ENCODE assay signal across 24 cellular contexts in genomic region chr1:94654505-94654904, GRCh38.
A peak's percentile ranks its signal among the peaks of the same experiment; 100 is the strongest.
DNase-seq lines count a peak whose midpoint lies in the region; ATAC-seq, FAIRE-seq and TF ChIP-seq lines count a peak whose summit lies in the region.
"Had no signal": no experiment of that assay in that cellular context is flagged by ENCODE, and none has a peak within 500 bp of the region (broad histone marks: within the 10 kb centered on the region; RNA-seq: fewer than 3 reads in every experiment).

No MANE protein-coding gene starts in this region.

- no peak overlapping the region for H3K4me2 ChIP-seq in IMR-90 (ENCODE audit: low read depth, low read length)

- H3K4me1 ChIP-seq in IMR-90 (ENCODE audit: control insufficient read depth, insufficient read depth, low read length) (peaks cover 15% of the 10 kb centered on the region), Panc1 (ENCODE audit: control insufficient read depth, insufficient read depth, low read length) (peaks cover 9% of the 10 kb centered on the region), endodermal cell (ENCODE audit: control insufficient read depth, insufficient read depth, low read length) (peaks cover 19% of the 10 kb centered on the region), pancreas (peaks cover 23 to 29% (median 28%) of the 10 kb centered on the region in 3 donors)
- H3K4me1 ChIP-seq: psoas muscle had no signal

- dilution Hi-C loops in IMR-90 (cut with HindIII; ENCODE audit: low sequenced_read_pairs, unreplicated experiment) = no loop called here

- H2BK5ac ChIP-seq in IMR-90 (ENCODE audit: low read depth, low read length, poor library complexity, severe bottlenecking) = no peak overlapping the region

- no peaks in the 10 kb centered on the region for H3K9me3 ChIP-seq in IMR-90 (ENCODE audit: control insufficient read depth, insufficient read depth, low read length)
- H3K9me3 ChIP-seq in Panc1 (ENCODE audit: control insufficient read depth, insufficient read depth, low read depth, low read length) = no peaks in the 10 kb centered on the region
- no peaks in the 10 kb centered on the region for H3K9me3 ChIP-seq in endodermal cell (ENCODE audit: control insufficient read depth, low read length)
- H3K9me3 ChIP-seq in pancreas = no peaks in the 10 kb centered on the region
- H3K9me3 ChIP-seq: psoas muscle, thoracic aorta had no signal

- no CpG with 5 or more reads among the region's 1 CpG for WGBS in IMR-90 (ENCODE audit: extremely low coverage in 2 of 2, insufficient read length in 1 of 2), 2 experiments
- WGBS in endodermal cell (ENCODE audit: insufficient coverage in 1 of 2, insufficient read length in 1 of 2), 2 experiments = 97 to 100% methylated on average over 1 of the region's 1 CpG
- WGBS in pancreas, 2 donors = 19 to 20% methylated on average over 1 of the region's 1 CpG

- peak overlapping the region; percentile 74 for H3K4ac ChIP-seq in IMR-90 (ENCODE audit: low read depth, low read length)

- peak overlapping the region; percentile 32; the same call in 1 of the 2 replicates for H3K27ac ChIP-seq in IMR-90 (ENCODE audit: insufficient read depth, low read length)
- peak overlapping the region; percentile 80 for H3K27ac ChIP-seq in Panc1 (ENCODE audit: low read length)
- H3K27ac ChIP-seq in endodermal cell (ENCODE audit: low read depth, low read length) = no peak overlapping the region
- peak overlapping the region in 2 of 4 donors; percentile 56 to 64 for H3K27ac ChIP-seq in pancreas
- H3K27ac ChIP-seq: psoas muscle had no signal

- H2AFZ ChIP-seq in IMR-90 (replicated peaks; ENCODE audit: low read length, poor library complexity) = no peak overlapping the region

- no peaks in the 10 kb centered on the region for H3K27me3 Mint-ChIP-seq in endodermal cell (ENCODE audit: insufficient read depth)

- DNase-seq in IMR-90 (no peak), Panc1 (ENCODE audit: low read depth, low spot score) (no peak), endodermal cell (no peak), pancreas (no peak), RKO (ENCODE audit: low spot score) (no peak), 8988T (no peak), midbrain (lab: John Stamatoyannopoulos, UW) (no peak)
- no peak for DNase-seq in stimulated activated naive CD4-positive, alpha-beta T cell treated with Interleukin-2 at 50 U/mL for 16 hours (lab: John Stamatoyannopoulos, UW)
- DNase-seq: activated CD4-positive, alpha-beta T cell treated with anti-CD3 and anti-CD28 coated beads for 4 hours; activated gamma-delta T cell; activated naive CD8-positive, alpha-beta T cell treated with anti-CD3 and anti-CD28 coated beads, Interleukin-2, amount 10 ng/mL, durations not matched to agents 7 days and 5 days; activated T-cell treated with anti-CD3 and anti-CD28 coated beads, Interleukin-2, amount 50 U/mL, for 24 hours; cerebellar nuclear complex; NCI-H2081; NCI-H2227 treated with DMSO at 0.1 percent for 48 hours; NCI-H774; psoas muscle; Right ventricle myocardium superior had no signal

- no peak overlapping the region for H3K56ac ChIP-seq in IMR-90 (ENCODE audit: extremely low read depth, insufficient read depth, low read length)

- no peaks in the 10 kb centered on the region for H3K9me3 Mint-ChIP-seq in endodermal cell
- H3K9me3 Mint-ChIP-seq: activated naive CD8-positive, alpha-beta T cell treated with anti-CD3 and anti-CD28 coated beads, Interleukin-2, amount 10 ng/mL, durations not matched to agents 7 days and 5 days; activated T-cell treated with anti-CD3 and anti-CD28 coated beads, Interleukin-2, amount 50 U/mL, for 24 hours; stimulated activated naive CD8-positive, alpha-beta T cell treated with anti-CD3 and anti-CD28 coated beads, Interleukin-15, Interleukin-2, amounts not matched to agents 100 ng/mL and 50 ng/mL, for 24 hours; T-helper 2 cell treated with Interferon-gamma antibody and Interleukin-4, amounts not matched to agents 5 μg/mL and 100 μg/mL, for 36 hours had no signal

- POLR2A ChIA-PET in IMR-90 (lab: Charles Lee; ENCODE audit: unreplicated experiment) = interaction anchor here (0.6 to 1.0 kb wide), 3 partner anchors 113 to 120 kb away, joined by 3 read pairs; partner anchors contain the start of gene F3
- POLR2A ChIA-PET in Panc1 (lab: Charles Lee) = no interaction called here

- H4K5ac ChIP-seq in IMR-90 (ENCODE audit: low read depth, low read length) = peak overlapping the region; percentile 53; the same call in 1 of the 2 replicates

- H3K27me3 ChIP-seq in IMR-90 (ENCODE audit: control insufficient read depth, insufficient read depth, low read length) = no peaks in the 10 kb centered on the region
- H3K27me3 ChIP-seq in Panc1 (ENCODE audit: control insufficient read depth, insufficient read depth, low read length) = no peaks in the 10 kb centered on the region
- H3K27me3 ChIP-seq in endodermal cell (ENCODE audit: control insufficient read depth, insufficient read depth, low read length, poor library complexity, severe bottlenecking) = no peaks in the 10 kb centered on the region
- no peaks in the 10 kb centered on the region for H3K27me3 ChIP-seq in pancreas

- H4K8ac ChIP-seq in IMR-90 (ENCODE audit: low read depth in 2 of 2, low read length in 2 of 2) = peak overlapping the region; percentile 54 to 96

- H3K27ac Mint-ChIP-seq in endodermal cell = peak overlapping the region; percentile 12
- H3K27ac Mint-ChIP-seq: activated naive CD8-positive, alpha-beta T cell treated with anti-CD3 and anti-CD28 coated beads, Interleukin-2, amount 10 ng/mL, durations not matched to agents 7 days and 5 days; activated T-cell treated with anti-CD3 and anti-CD28 coated beads, Interleukin-2, amount 50 U/mL, for 24 hours; memory B cell; stimulated activated naive CD8-positive, alpha-beta T cell treated with anti-CD3 and anti-CD28 coated beads, Interleukin-15, Interleukin-2, amounts not matched to agents 100 ng/mL and 50 ng/mL, for 24 hours; T-helper 2 cell treated with Interferon-gamma antibody and Interleukin-4, amounts not matched to agents 5 μg/mL and 100 μg/mL, for 36 hours had no signal

- H3K36me3 ChIP-seq in IMR-90 (ENCODE audit: control insufficient read depth, insufficient read depth, low read length) (no peaks in the 10 kb centered on the region), Panc1 (ENCODE audit: control insufficient read depth, insufficient read depth, low read length) (no peaks in the 10 kb centered on the region; the same call in 1 of the 2 replicates), endodermal cell (ENCODE audit: control insufficient read depth, insufficient read depth, low read length) (no peaks in the 10 kb centered on the region), pancreas (no peaks in the 10 kb centered on the region)
- H3K36me3 ChIP-seq: thoracic aorta had no signal

- H2BK15ac ChIP-seq in IMR-90 (ENCODE audit: low read depth, low read length) = peak overlapping the region; percentile 87

- intact Hi-C loops in IMR-90 (cut with micrococcal nuclease) = no loop called here
- intact Hi-C loops in Panc1 (cut with micrococcal nuclease; ENCODE audit: unreplicated experiment) = no loop called here
- intact Hi-C loops in pancreas (cut with DNase I) = no loop called here

- in situ Hi-C loops in IMR-90 (cut with MboI; ENCODE audit: low sequenced_read_pairs) (no loop called here), Panc1 (cut with HindIII; ENCODE audit: low pct_unique_long_range_greater_than_20kb, low sequenced_read_pairs) (no loop called here)

- H2BK20ac ChIP-seq in IMR-90 (ENCODE audit: low read depth, low read length) = peak overlapping the region; percentile 97

- H3K23ac ChIP-seq in IMR-90 (ENCODE audit: low read depth, low read length) = peak overlapping the region; percentile 75

- BruUV-seq in IMR-90 (replicated peaks; lab: Mats Ljungman, UMichigan) (no TSS peak), Panc1 (replicated peaks; lab: Mats Ljungman, UMichigan) (no TSS peak)

- H2AK5ac ChIP-seq in IMR-90 (ENCODE audit: low read depth, low read length) = peak overlapping the region; percentile 95

- CTCF ChIA-PET in IMR-90 (lab: Yijun Ruan, JAX) = interaction anchor here (0.9 kb wide), 1 partner anchor 44 kb away, joined by 3 read pairs; no protein-coding TSS in a partner anchor
- CTCF ChIA-PET in Panc1 (lab: Charles Lee) = no interaction called here

- peaks cover 16% of the 10 kb centered on the region for H3K9me1 ChIP-seq in IMR-90 (ENCODE audit: insufficient read depth, low read length)

- no peak overlapping the region for H3K4me3 Mint-ChIP-seq in endodermal cell
- H3K4me3 Mint-ChIP-seq: activated naive CD8-positive, alpha-beta T cell treated with anti-CD3 and anti-CD28 coated beads, Interleukin-2, amount 10 ng/mL, durations not matched to agents 7 days and 5 days; activated T-cell treated with anti-CD3 and anti-CD28 coated beads, Interleukin-2, amount 50 U/mL, for 24 hours; memory B cell; stimulated activated naive CD8-positive, alpha-beta T cell treated with anti-CD3 and anti-CD28 coated beads, Interleukin-15, Interleukin-2, amounts not matched to agents 100 ng/mL and 50 ng/mL, for 24 hours; T-helper 2 cell treated with Interferon-gamma antibody and Interleukin-4, amounts not matched to agents 5 μg/mL and 100 μg/mL, for 36 hours had no signal

- TF ChIP-seq CTCF in IMR-90 (conservative IDR thresholded peaks at IDR 0.05; ENCODE audit: low read depth, low read length) (no peak), Panc1 (IDR thresholded peaks at IDR 0.05) (no peak), endodermal cell (conservative IDR thresholded peaks at IDR 0.05) (no peak), pancreas (IDR thresholded peaks at IDR 0.05) (no peak)

- peak overlapping the region; percentile 38; the same call in 1 of the 2 replicates for H3K14ac ChIP-seq in IMR-90 (replicated peaks; ENCODE audit: low read depth, low read length)

- H4K20me1 ChIP-seq in IMR-90 (ENCODE audit: insufficient read depth, low read length) = no peaks in the 10 kb centered on the region

- H2AK9ac ChIP-seq in IMR-90 (replicated peaks; ENCODE audit: low read depth, low read length, poor library complexity) = no peak overlapping the region

- no peak for TF ChIP-seq RAD21 in IMR-90 (IDR thresholded peaks at IDR 0.05; ENCODE audit: low read length)

- peaks cover 39% of the 10 kb centered on the region for H3K4me1 Mint-ChIP-seq in endodermal cell
- H3K4me1 Mint-ChIP-seq: memory B cell had no signal

- no peak for FAIRE-seq in pancreas (lab: Jason Lieb, UNC)
- FAIRE-seq: D721Med, GM12878 had no signal

- ATAC-seq in IMR-90 (ENCODE audit: low read depth) (no peak), Panc1 (0 out of 2 replicates have a peak, but pooled peaks have one; percentile 37), pancreas (peak; percentile 39 to 66 (median 48))
- ATAC-seq: GM12878, psoas muscle had no signal

- H3K79me1 ChIP-seq in IMR-90 (ENCODE audit: low read depth in 1 of 2, low read length in 2 of 2) = peaks cover 0 to 9% of the 10 kb centered on the region in 2 experiments; a peak in 1 of 4 replicates

- peak overlapping the region; percentile 88 for H2BK120ac ChIP-seq in IMR-90 (ENCODE audit: low read depth, low read length)

- H3K36me3 Mint-ChIP-seq in endodermal cell (ENCODE audit: low read depth) = peaks cover 2% of the 10 kb centered on the region
- H3K36me3 Mint-ChIP-seq: activated naive CD8-positive, alpha-beta T cell treated with anti-CD3 and anti-CD28 coated beads, Interleukin-2, amount 10 ng/mL, durations not matched to agents 7 days and 5 days; memory B cell had no signal

- H3K9ac ChIP-seq in IMR-90 (ENCODE audit: low read depth, low read length) = no peak overlapping the region
- no peak overlapping the region for H3K9ac ChIP-seq in endodermal cell (ENCODE audit: extremely low read depth, low read length, poor library complexity, severe bottlenecking)

- H3K18ac ChIP-seq in IMR-90 (ENCODE audit: low read depth, low read length) = 0 out of 2 replicates have a peak overlapping the region, but pooled peaks have one; percentile 55

- peak overlapping the region; percentile 85 for H4K91ac ChIP-seq in IMR-90 (ENCODE audit: insufficient read depth, low read depth, low read length)

- TF ChIP-seq POLR2A in IMR-90 (IDR thresholded peaks at IDR 0.05; ENCODE audit: low read depth, low read length) = no peak

- no peak overlapping the region for H3K4me3 ChIP-seq in IMR-90 (ENCODE audit: insufficient read depth, low read depth, low read length)
- H3K4me3 ChIP-seq in Panc1 (ENCODE audit: low read depth in 2 of 2, low read length in 2 of 2) = no peak overlapping the region
- no peak overlapping the region for H3K4me3 ChIP-seq in endodermal cell (ENCODE audit: low read length)
- H3K4me3 ChIP-seq in pancreas = no peak overlapping the region
- H3K4me3 ChIP-seq: GM12878, psoas muscle, thoracic aorta had no signal
